Comparison of ENCODE assay signal across 3 cellular contexts in the genomic region with DNA sequence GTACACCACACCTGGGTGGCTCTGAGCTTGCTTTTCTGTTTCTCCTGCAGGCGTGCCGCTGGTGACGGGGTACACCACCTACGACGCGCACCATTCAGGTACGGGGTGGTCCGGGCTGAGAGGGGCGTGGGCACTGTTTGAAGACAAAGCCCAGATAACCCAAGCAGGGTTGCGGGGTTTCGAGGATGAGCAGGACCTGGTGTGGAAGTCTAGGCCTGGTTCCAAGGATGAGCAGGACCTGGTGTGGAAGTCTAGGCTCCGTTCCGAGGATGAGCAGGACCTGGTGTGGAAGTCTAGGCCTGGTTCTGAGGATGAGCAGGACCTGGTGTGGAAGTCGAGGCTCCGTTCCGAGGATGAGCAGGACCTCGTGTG.
TF ChIP-seq lines count a peak whose summit lies in the region.

No MANE protein-coding gene starts in this region.

TF ChIP-seq in GM23338, 12 proteins besides CTCF, POLR2A, EP300 and RAD21 (continues in another document):
- TF ChIP-seq ZNF114 (CRISPR knock-in tag; IDR thresholded peaks at IDR 0.05), result no peak
- TF ChIP-seq, protein P1, sequence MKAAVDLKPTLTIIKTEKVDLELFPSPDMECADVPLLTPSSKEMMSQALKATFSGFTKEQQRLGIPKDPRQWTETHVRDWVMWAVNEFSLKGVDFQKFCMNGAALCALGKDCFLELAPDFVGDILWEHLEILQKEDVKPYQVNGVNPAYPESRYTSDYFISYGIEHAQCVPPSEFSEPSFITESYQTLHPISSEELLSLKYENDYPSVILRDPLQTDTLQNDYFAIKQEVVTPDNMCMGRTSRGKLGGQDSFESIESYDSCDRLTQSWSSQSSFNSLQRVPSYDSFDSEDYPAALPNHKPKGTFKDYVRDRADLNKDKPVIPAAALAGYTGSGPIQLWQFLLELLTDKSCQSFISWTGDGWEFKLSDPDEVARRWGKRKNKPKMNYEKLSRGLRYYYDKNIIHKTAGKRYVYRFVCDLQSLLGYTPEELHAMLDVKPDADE (IDR thresholded peaks at IDR 0.05), result no peak
- TF ChIP-seq JUNB (IDR thresholded peaks at IDR 0.05; ENCODE audit: unreplicated experiment), result no peak

TF ChIP-seq in H1, 55 proteins besides CTCF, POLR2A, EP300 and RAD21:
- TF ChIP-seq GTF2F1 (IDR thresholded peaks at IDR 0.05; ENCODE audit: borderline replicate concordance, low read depth, low read length), result no peak

TF ChIP-seq in WTC11, 78 proteins besides CTCF, POLR2A, EP300 and RAD21:
- TF ChIP-seq HMGA2 (CRISPR knock-in tag; IDR thresholded peaks at IDR 0.05) (no peak), NR1H2 (CRISPR knock-in tag; IDR thresholded peaks at IDR 0.05) (no peak), GRHL2 (CRISPR knock-in tag; IDR thresholded peaks at IDR 0.05; ENCODE audit: insufficient replicate concordance, severe bottlenecking) (no peak), CREM (CRISPR knock-in tag; IDR thresholded peaks at IDR 0.05) (no peak), RELA (CRISPR knock-in tag; IDR thresholded peaks at IDR 0.05; ENCODE audit: borderline replicate concordance) (no peak), ZNF317 (CRISPR knock-in tag; IDR thresholded peaks at IDR 0.05; ENCODE audit: borderline replicate concordance, low read depth) (no peak), FOXP1 (CRISPR knock-in tag; IDR thresholded peaks at IDR 0.05; ENCODE audit: borderline replicate concordance) (no peak)
- TF ChIP-seq, protein P2, sequence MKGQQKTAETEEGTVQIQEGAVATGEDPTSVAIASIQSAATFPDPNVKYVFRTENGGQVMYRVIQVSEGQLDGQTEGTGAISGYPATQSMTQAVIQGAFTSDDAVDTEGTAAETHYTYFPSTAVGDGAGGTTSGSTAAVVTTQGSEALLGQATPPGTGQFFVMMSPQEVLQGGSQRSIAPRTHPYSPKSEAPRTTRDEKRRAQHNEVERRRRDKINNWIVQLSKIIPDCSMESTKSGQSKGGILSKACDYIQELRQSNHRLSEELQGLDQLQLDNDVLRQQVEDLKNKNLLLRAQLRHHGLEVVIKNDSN (CRISPR knock-in tag; IDR thresholded peaks at IDR 0.05), result no peak
